Comparison of ENCODE assay signal across 13 cellular contexts in genomic region chr1:12636098-12636950, GRCh38. TPM values are rescaled to one million over a fixed set of nuclear protein-coding genes. Genes with fewer than 3 reads are reported as not detected.
DNase-seq lines count a peak whose midpoint lies in the region; ATAC-seq and TF ChIP-seq lines count a peak whose summit lies in the region.
"Had no signal": no experiment of that assay in that cellular context is flagged by ENCODE, and none has a peak within 500 bp of the region (broad histone marks: within the 10 kb centered on the region; RNA-seq: fewer than 3 reads in every experiment).

No MANE protein-coding gene starts in this region.

- no peak for ATAC-seq in GM19452 (IDR thresholded peaks at IDR 0.05; ENCODE audit: unreplicated experiment)

- peaks cover 37% of the 10 kb centered on the region for H3K9me3 Mint-ChIP-seq in mesothelial cell of epicardium

- H3K27ac Mint-ChIP-seq in mesothelial cell of epicardium, result peak overlapping the region; percentile 39
- H3K27ac Mint-ChIP-seq: activated CD4-positive, alpha-beta memory T cell treated with anti-CD3 and anti-CD28 coated beads, Interleukin-2, amount 10 ng/mL, durations not matched to agents 7 days and 5 days had no signal

- no peak overlapping the region for H3K4me3 Mint-ChIP-seq in mesothelial cell of epicardium
- H3K4me3 Mint-ChIP-seq: activated CD4-positive, alpha-beta memory T cell treated with anti-CD3 and anti-CD28 coated beads, Interleukin-2, amount 10 ng/mL, durations not matched to agents 7 days and 5 days had no signal

- H3K27me3 ChIP-seq in MG63, result no peaks in the 10 kb centered on the region

- H3K4me3 ChIP-seq in MG63 (no peak overlapping the region), fibroblast of the aortic adventitia (ENCODE audit: low read depth, low read length) (no peak overlapping the region)
- H3K4me3 ChIP-seq: SK-N-MC had no signal

- no peak for TF ChIP-seq CTCF in fibroblast of the aortic adventitia (IDR thresholded peaks at IDR 0.05; ENCODE audit: insufficient read depth, low read length)
- TF ChIP-seq CTCF in mesothelial cell of epicardium (IDR thresholded peaks at IDR 0.05; ENCODE audit: unreplicated experiment), result no peak
- TF ChIP-seq CTCF in GM10266 (IDR thresholded peaks at IDR 0.05; ENCODE audit: control insufficient read depth, insufficient read depth, low read depth, missing control alignments), result no peak

- no peaks in the 10 kb centered on the region for H3K27me3 Mint-ChIP-seq in mesothelial cell of epicardium (ENCODE audit: low read depth)

- H3K36me3 Mint-ChIP-seq in mesothelial cell of epicardium, result peaks cover 3% of the 10 kb centered on the region

- peaks cover 20% of the 10 kb centered on the region for H3K9me3 ChIP-seq in MG63

- peaks cover 10% of the 10 kb centered on the region for H3K4me1 Mint-ChIP-seq in mesothelial cell of epicardium

- no peaks in the 10 kb centered on the region for H3K36me3 ChIP-seq in MG63

- DNase-seq in A172 (ENCODE audit: low spot score) (peak; percentile 70), MG63 (peak; percentile 59), fibroblast of the aortic adventitia (ENCODE audit: low read depth) (peak; percentile 87), mesothelial cell of epicardium (ENCODE audit: low spot score in 2 of 2, unreplicated experiment in 2 of 2) (no peak), GM10266 (ENCODE audit: extremely low spot score) (no peak), D341Med (ENCODE audit: low spot score) (no peak)
- DNase-seq in activated naive CD4-positive, alpha-beta T cell treated with anti-CD3 and anti-CD28 coated beads, Interleukin-2, amount 50 U/mL, for 16 hours, result no peak
- DNase-seq: activated CD4-positive, alpha-beta memory T cell treated with anti-CD3 and anti-CD28 coated beads, Interleukin-2, amount 10 ng/mL, durations not matched to agents 7 days and 5 days; NCI-H2171 had no signal

RNA-seq across cellular contexts. Expression of gene AADACL4, which starts 7.6 kb away (rescaled TPM):
- total RNA-seq in A172 (2014; rRNA removed; shearing (Covaris generic)), result not detected in 2 replicates
- total RNA-seq in MG63 (2014; rRNA removed; shearing (Covaris generic); ENCODE audit: low replicate concordance), result not detected in 2 replicates
- total RNA-seq in fibroblast of the aortic adventitia (ENCODE audit: low replicate concordance) (not detected in 2 replicates), mesothelial cell of epicardium (0.31 to 0.36 TPM (median 0.31 TPM) in 3 replicates)
- total RNA-seq: activated CD4-positive, alpha-beta memory T cell treated with anti-CD3 and anti-CD28 coated beads, Interleukin-2, amount 10 ng/mL, durations not matched to agents 7 days and 5 days; HT-29; subcutaneous adipose tissue had no signal

RNA-seq across cellular contexts. Expression of gene DHRS3, which starts 18.3 kb away (rescaled TPM):
- total RNA-seq in A172 (2014; rRNA removed; shearing (Covaris generic)), result not detected in 2 replicates
- 229 and 317 TPM in 2 replicates for total RNA-seq in MG63 (2014; rRNA removed; shearing (Covaris generic); ENCODE audit: low replicate concordance)
- 64.4 and 114 TPM in 2 replicates for total RNA-seq in fibroblast of the aortic adventitia (ENCODE audit: low replicate concordance)
- 1,067 to 1,086 TPM (median 1,071 TPM) in 3 replicates for total RNA-seq in mesothelial cell of epicardium

Comparison
In these comparisons a context has a peak if more than half of its experiments do, and no peak if none do; other contexts are left out.
1. DNase-seq: peak in A172 (single experiment), MG63 (single experiment) and fibroblast of the aortic adventitia (single experiment); none in mesothelial cell of epicardium (0 of 2), GM10266 (single experiment), activated naive CD4-positive, alpha-beta T cell treated with anti-CD3 and anti-CD28 coated beads, Interleukin-2, amount 50 U/mL, for 16 hours (single experiment) and D341Med (single experiment).
2. RNA of gene DHRS3, which starts 18.3 kb away (total RNA-seq): 1,067 to 1,086 TPM in mesothelial cell of epicardium, 229 to 317 TPM in MG63 and 64.4 to 114 TPM in fibroblast of the aortic adventitia; not detected in A172; every median in the first group is over 10 times any median in the second.